1 cellular context compared by ENCODE assay signal in genomic region chr14:24978862-24979724, GRCh38.
A peak's percentile ranks its signal among the peaks of the same experiment; 100 is the strongest.
TF ChIP-seq lines count a peak whose summit lies in the region.

No MANE protein-coding gene starts in this region.

TF ChIP-seq in HepG2, 621 proteins besides CTCF, POLR2A, EP300 and RAD21 (continued from another document and continues in another):
- TF ChIP-seq DPF2 (CRISPR knock-in tag; IDR thresholded peaks at IDR 0.05; ENCODE audit: borderline replicate concordance, low read depth) (no peak), KLF16 (CRISPR knock-in tag; IDR thresholded peaks at IDR 0.05) (0 out of 4 replicates have a peak, but pooled peaks of 1 of the 2 experiments have one; percentile 51), RARG (CRISPR knock-in tag; IDR thresholded peaks at IDR 0.05; ENCODE audit: low read depth) (no peak), RNF2 (conservative IDR thresholded peaks at IDR 0.05; ENCODE audit: low read depth) (no peak), SNAPC4 (CRISPR knock-in tag; IDR thresholded peaks at IDR 0.05) (no peak), RXRB (CRISPR knock-in tag; IDR thresholded peaks at IDR 0.05; ENCODE audit: borderline replicate concordance) (peak; percentile 71), ZNF737 (CRISPR knock-in tag; IDR thresholded peaks at IDR 0.05; ENCODE audit: borderline replicate concordance) (no peak), SP1 (IDR thresholded peaks at IDR 0.05) (no peak), SP1 (CRISPR knock-in tag; IDR thresholded peaks at IDR 0.05) (no peak), FOXA1 (IDR thresholded peaks at IDR 0.05) (no peak), FOXA1 (CRISPR knock-in tag; IDR thresholded peaks at IDR 0.05) (peak; percentile 13; the same call in 1 of the 2 replicates), PLRG1 (conservative IDR thresholded peaks at IDR 0.05) (no peak), NRL (CRISPR knock-in tag; IDR thresholded peaks at IDR 0.05; ENCODE audit: borderline replicate concordance) (no peak), SPEN (CRISPR knock-in tag; IDR thresholded peaks at IDR 0.05; ENCODE audit: low read depth) (no peak), MEF2D (CRISPR knock-in tag; IDR thresholded peaks at IDR 0.05) (0 out of 2 replicates have a peak, but pooled peaks have one; percentile 42), ETV5 (CRISPR knock-in tag; IDR thresholded peaks at IDR 0.05; ENCODE audit: borderline replicate concordance) (peak; percentile 35; the same call in 1 of the 2 replicates), BRF2 (CRISPR knock-in tag; IDR thresholded peaks at IDR 0.05) (no peak), ISX (CRISPR knock-in tag; conservative IDR thresholded peaks at IDR 0.05) (no peak), LBX2 (CRISPR knock-in tag; IDR thresholded peaks at IDR 0.05; ENCODE audit: borderline replicate concordance) (no peak), ZNF501 (CRISPR knock-in tag; IDR thresholded peaks at IDR 0.05) (no peak), ZNF816 (CRISPR knock-in tag; IDR thresholded peaks at IDR 0.05; ENCODE audit: borderline replicate concordance) (no peak), JDP2 (CRISPR knock-in tag; IDR thresholded peaks at IDR 0.05; ENCODE audit: borderline replicate concordance) (no peak), ZSCAN9 (CRISPR knock-in tag; IDR thresholded peaks at IDR 0.05; ENCODE audit: borderline replicate concordance) (peak; percentile 74; the same call in 1 of the 2 replicates), HIVEP1 (CRISPR knock-in tag; IDR thresholded peaks at IDR 0.05) (no peak), ZBTB42 (CRISPR knock-in tag; IDR thresholded peaks at IDR 0.05) (no peak), HOXA3 (CRISPR knock-in tag; IDR thresholded peaks at IDR 0.05) (no peak), FOXP1 (IDR thresholded peaks at IDR 0.05) (no peak), FOXP1 (CRISPR knock-in tag; IDR thresholded peaks at IDR 0.05) (peak; percentile 61; the same call in 1 of the 2 replicates), RCOR2 (CRISPR knock-in tag; IDR thresholded peaks at IDR 0.05) (peak; percentile 79), SMAD3 (CRISPR knock-in tag; IDR thresholded peaks at IDR 0.05) (peak; percentile 49; the same call in 1 of the 2 replicates), CREM (IDR thresholded peaks at IDR 0.05) (peak; percentile 64), CREM (CRISPR knock-in tag; IDR thresholded peaks at IDR 0.05) (no peak), ZNF558 (CRISPR knock-in tag; IDR thresholded peaks at IDR 0.05; ENCODE audit: borderline replicate concordance) (no peak), TP53 (CRISPR knock-in tag; conservative IDR thresholded peaks at IDR 0.05) (no peak; the same call in 1 of the 2 replicates), ZFP36L1 (CRISPR knock-in tag; IDR thresholded peaks at IDR 0.05) (no peak), NFKBIZ (CRISPR knock-in tag; IDR thresholded peaks at IDR 0.05) (0 out of 2 replicates have a peak, but pooled peaks have one; percentile 49), SATB2 (CRISPR knock-in tag; IDR thresholded peaks at IDR 0.05) (no peak), YEATS2 (CRISPR knock-in tag; IDR thresholded peaks at IDR 0.05; ENCODE audit: borderline replicate concordance) (peak; percentile 67; the same call in 1 of the 2 replicates), HNF4G (IDR thresholded peaks at IDR 0.05; ENCODE audit: borderline replicate concordance, low read depth, low read length) (0 out of 2 replicates have a peak, but pooled peaks have one; percentile 25), HNF4G (CRISPR knock-in tag; IDR thresholded peaks at IDR 0.05; ENCODE audit: borderline replicate concordance, low read depth) (no peak), HES4 (CRISPR knock-in tag; IDR thresholded peaks at IDR 0.05; ENCODE audit: borderline replicate concordance) (no peak), HMGXB4 (CRISPR knock-in tag; IDR thresholded peaks at IDR 0.05; ENCODE audit: borderline replicate concordance in 1 of 2, low read depth in 1 of 2) (no peak; a peak in 2 of 4 replicates), ZNF883 (CRISPR knock-in tag; IDR thresholded peaks at IDR 0.05; ENCODE audit: not compliant biosample characterization) (no peak), ARID3A (IDR thresholded peaks at IDR 0.05; ENCODE audit: low read depth, low read length) (peak; percentile 78), KAT7 (CRISPR knock-in tag; IDR thresholded peaks at IDR 0.05; ENCODE audit: borderline replicate concordance) (peak; percentile 62; the same call in 1 of the 2 replicates), ZNF235 (CRISPR knock-in tag; IDR thresholded peaks at IDR 0.05; ENCODE audit: borderline replicate concordance) (no peak), HOXA5 (CRISPR knock-in tag; IDR thresholded peaks at IDR 0.05) (no peak), MIER2 (CRISPR knock-in tag; IDR thresholded peaks at IDR 0.05) (peak; percentile 47), PLSCR1 (CRISPR knock-in tag; IDR thresholded peaks at IDR 0.05; ENCODE audit: borderline replicate concordance) (no peak), TRAFD1 (CRISPR knock-in tag; IDR thresholded peaks at IDR 0.05; ENCODE audit: borderline replicate concordance) (no peak), REPIN1 (CRISPR knock-in tag; IDR thresholded peaks at IDR 0.05; ENCODE audit: borderline replicate concordance, low read depth) (peak; percentile 55; the same call in 1 of the 2 replicates), ZNF564 (CRISPR knock-in tag; IDR thresholded peaks at IDR 0.05) (no peak), SOX5 (CRISPR knock-in tag; IDR thresholded peaks at IDR 0.05; ENCODE audit: borderline replicate concordance) (peak; percentile 90; the same call in 1 of the 2 replicates), SUZ12 (IDR thresholded peaks at IDR 0.05; ENCODE audit: low read depth, low read length) (no peak), MAF1 (CRISPR knock-in tag; IDR thresholded peaks at IDR 0.05; ENCODE audit: borderline replicate concordance) (no peak), ZGPAT (CRISPR knock-in tag; IDR thresholded peaks at IDR 0.05) (peak; percentile 59; the same call in 1 of the 2 replicates), ZNF704 (CRISPR knock-in tag; IDR thresholded peaks at IDR 0.05; ENCODE audit: borderline replicate concordance) (no peak), ZNF773 (CRISPR knock-in tag; IDR thresholded peaks at IDR 0.05; ENCODE audit: borderline replicate concordance) (no peak)
